27 cellular contexts compared by ENCODE assay signal in the genomic region with DNA sequence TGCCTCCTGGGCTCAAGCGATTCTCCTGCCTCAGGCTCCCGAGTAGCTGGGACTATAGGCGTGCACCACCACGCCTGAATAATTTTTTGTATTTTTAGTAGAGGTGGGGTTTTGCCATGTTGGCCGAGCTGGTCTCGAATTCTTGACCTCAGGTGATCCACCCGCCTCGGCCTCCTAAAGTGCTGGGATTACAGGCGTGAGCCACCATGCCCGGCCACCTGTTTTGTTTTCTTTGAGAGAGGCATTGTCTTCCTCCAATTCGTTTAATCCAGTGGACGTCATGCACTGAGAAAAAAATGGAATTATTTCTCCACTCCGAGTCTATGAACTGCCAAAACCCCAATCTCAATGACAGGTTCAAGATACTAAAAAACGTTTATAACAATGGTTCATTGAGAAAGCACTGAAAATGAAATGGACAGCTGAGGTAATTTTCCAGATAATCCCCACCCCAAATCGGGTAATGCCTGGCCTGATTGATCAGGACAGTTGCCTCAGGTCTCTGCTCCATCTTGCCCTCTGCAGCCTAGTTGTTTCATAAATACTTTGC.
DNase-seq lines count a peak whose midpoint lies in the region; ATAC-seq, FAIRE-seq and TF ChIP-seq lines count a peak whose summit lies in the region.
"Had no signal": no experiment of that assay in that cellular context is flagged by ENCODE, and none has a peak within 500 bp of the region (broad histone marks: within the 10 kb centered on the region; RNA-seq: fewer than 3 reads in every experiment).

No MANE protein-coding gene starts in this region.

- no peaks in the 10 kb centered on the region; the same call in 1 of the 2 replicates for H3K36me3 ChIP-seq in RWPE2 (ENCODE audit: low read depth)
- no peaks in the 10 kb centered on the region for H3K36me3 ChIP-seq in keratinocyte (ENCODE audit: control insufficient read depth in 2 of 2, extremely low read depth in 1 of 2, insufficient read depth in 2 of 2, low read length in 2 of 2)
- H3K36me3 ChIP-seq: BE2C; BLaER1 treated with 17β-estradiol and CSF1 and Interleukin-3, amounts not matched to agents 10 nM and 100 nM had no signal

- H3K36me3 Mint-ChIP-seq in T-helper 17 cell (ENCODE audit: low read depth) = no peaks in the 10 kb centered on the region
- H3K36me3 Mint-ChIP-seq: CD14-positive monocyte; CD8-positive, alpha-beta memory T cell had no signal

- no peak for DNase-seq in RWPE2 (ENCODE audit: low spot score)
- no peak for DNase-seq in T-helper 17 cell
- no peak for DNase-seq in epithelial cell of prostate (ENCODE audit: low read depth, low spot score)
- DNase-seq in keratinocyte (ENCODE audit: low read depth, low spot score) = no peak
- no peak for DNase-seq in NOMO-1 treated with dmso at 0.1 percent for 144 hours (lab: John Stamatoyannopoulos, UW; ENCODE audit: unreplicated experiment)
- no peak for DNase-seq in COLO668 (lab: John Stamatoyannopoulos, UW; ENCODE audit: unreplicated experiment)
- DNase-seq: 8988T; ACHN; AML-193; BE2C; Calu3; CD4-positive, alpha-beta T cell; CD8-positive, alpha-beta memory T cell; COR-L47; DMS53; DMS79 treated with DMSO at 0.1 percent for 48 hours; GF-D8; GOT3; HCEC 1CT had no signal

- H3K4me1 ChIP-seq in RWPE2 (ENCODE audit: insufficient read depth, poor library complexity, severe bottlenecking) = peaks cover 33% of the 10 kb centered on the region
- H3K4me1 ChIP-seq in keratinocyte (ENCODE audit: control insufficient read depth, extremely low read depth, insufficient read depth, low read length) = peaks cover 18% of the 10 kb centered on the region
- H3K4me1 ChIP-seq: A549, BE2C had no signal

- H3K27ac Mint-ChIP-seq in T-helper 17 cell = peak overlapping the region; percentile 41
- H3K27ac Mint-ChIP-seq: CD14-positive monocyte; CD4-positive, alpha-beta T cell; CD8-positive, alpha-beta memory T cell had no signal

- no peak overlapping the region for H3K4me3 Mint-ChIP-seq in T-helper 17 cell
- H3K4me3 Mint-ChIP-seq: CD14-positive monocyte; CD4-positive, alpha-beta T cell; CD8-positive, alpha-beta memory T cell had no signal

- TF ChIP-seq CTCF in RWPE2 (IDR thresholded peaks at IDR 0.05; ENCODE audit: poor library complexity, severe bottlenecking) (no peak), keratinocyte (optimal IDR thresholded peaks at IDR 0.05 in 1 of 3, IDR thresholded peaks at IDR 0.05 in 1 of 3, conservative IDR thresholded peaks at IDR 0.05 in 1 of 3; ENCODE audit: extremely low read depth in 1 of 3, insufficient read depth in 2 of 3, low read length in 3 of 3) (no peak)

- no peak overlapping the region for H2AFZ ChIP-seq in keratinocyte (ENCODE audit: control insufficient read depth, low read length)

- H3K4me2 ChIP-seq in keratinocyte (ENCODE audit: control insufficient read depth, extremely low read depth, insufficient read depth, low read depth, low read length) = no peak overlapping the region
- H3K4me2 ChIP-seq: A549; BLaER1 treated with 17β-estradiol and CSF1 and Interleukin-3, amounts not matched to agents 10 nM and 100 nM had no signal

- H3K79me2 ChIP-seq in keratinocyte (ENCODE audit: control insufficient read depth, insufficient read depth, low read length) = no peaks in the 10 kb centered on the region

- dilution Hi-C loops in keratinocyte (cut with MboI; ENCODE audit: extremely low pct_ligation_motif_present, low sequenced_read_pairs) = no loop called here

- no peaks in the 10 kb centered on the region for H3K4me1 Mint-ChIP-seq in T-helper 17 cell
- H3K4me1 Mint-ChIP-seq: CD8-positive, alpha-beta memory T cell had no signal

- H3K4me3 ChIP-seq in RWPE2 (ENCODE audit: severe bottlenecking) = no peak overlapping the region
- no peak overlapping the region for H3K4me3 ChIP-seq in keratinocyte (ENCODE audit: control insufficient read depth in 2 of 3, extremely low read depth in 1 of 3, insufficient read depth in 2 of 3, low read depth in 1 of 3, low read length in 3 of 3)
- H3K4me3 ChIP-seq: A549; BLaER1 treated with 17β-estradiol and CSF1 and Interleukin-3, amounts not matched to agents 10 nM and 100 nM had no signal

- H3K27ac ChIP-seq in RWPE2 (ENCODE audit: poor library complexity, severe bottlenecking) = peak overlapping the region; percentile 90
- peak overlapping the region; percentile 61 for H3K27ac ChIP-seq in epithelial cell of prostate
- H3K27ac ChIP-seq in keratinocyte (ENCODE audit: control insufficient read depth, insufficient read depth, low read length) = no peak overlapping the region
- H3K27ac ChIP-seq: A549; BLaER1 treated with 17β-estradiol and CSF1 and Interleukin-3, amounts not matched to agents 10 nM and 100 nM had no signal

- H3K9me3 ChIP-seq in RWPE2 (ENCODE audit: severe bottlenecking) (no peaks in the 10 kb centered on the region), T-helper 17 cell (ENCODE audit: control insufficient read depth, low read length, poor library complexity, severe bottlenecking) (no peaks in the 10 kb centered on the region), keratinocyte (ENCODE audit: control insufficient read depth, low read depth, low read length) (peaks cover 1% of the 10 kb centered on the region)
- H3K9me3 ChIP-seq: BE2C had no signal

- ATAC-seq in RWPE2 (ENCODE audit: low read depth) (no peak), T-helper 17 cell (no peak), esophagus mucosa (no peak), GM18520 (IDR thresholded peaks at IDR 0.05; ENCODE audit: unreplicated experiment) (no peak)
- ATAC-seq: A549 had no signal

- FAIRE-seq in keratinocyte (lab: Jason Lieb, UNC) = peak; percentile 23
- FAIRE-seq: A549, GM12891, GM18507, H54 had no signal

- no peaks in the 10 kb centered on the region for H3K27me3 Mint-ChIP-seq in T-helper 17 cell
- H3K27me3 Mint-ChIP-seq: CD4-positive, alpha-beta T cell had no signal

- H3K9me1 ChIP-seq in keratinocyte (ENCODE audit: control insufficient read depth, extremely low read depth, insufficient read depth, low read length) = no peaks in the 10 kb centered on the region

- no peaks in the 10 kb centered on the region for H3K27me3 ChIP-seq in RWPE2 (ENCODE audit: insufficient read depth, poor library complexity, severe bottlenecking)
- no peaks in the 10 kb centered on the region for H3K27me3 ChIP-seq in keratinocyte (ENCODE audit: control insufficient read depth, extremely low read depth, insufficient read depth, low read length)

- no peaks in the 10 kb centered on the region for H4K20me1 ChIP-seq in keratinocyte (ENCODE audit: control insufficient read depth, extremely low read depth, insufficient read depth, low read length)
- H4K20me1 ChIP-seq: BLaER1 treated with 17β-estradiol and CSF1 and Interleukin-3, amounts not matched to agents 10 nM and 100 nM had no signal

- no peak overlapping the region for H3K9ac ChIP-seq in keratinocyte (ENCODE audit: control insufficient read depth, extremely low read depth, insufficient read depth, low read length)
- H3K9ac ChIP-seq: BLaER1 treated with 17β-estradiol and CSF1 and Interleukin-3, amounts not matched to agents 10 nM and 100 nM had no signal
